ENCODE assay signal across 21 cellular contexts in the genomic region with DNA sequence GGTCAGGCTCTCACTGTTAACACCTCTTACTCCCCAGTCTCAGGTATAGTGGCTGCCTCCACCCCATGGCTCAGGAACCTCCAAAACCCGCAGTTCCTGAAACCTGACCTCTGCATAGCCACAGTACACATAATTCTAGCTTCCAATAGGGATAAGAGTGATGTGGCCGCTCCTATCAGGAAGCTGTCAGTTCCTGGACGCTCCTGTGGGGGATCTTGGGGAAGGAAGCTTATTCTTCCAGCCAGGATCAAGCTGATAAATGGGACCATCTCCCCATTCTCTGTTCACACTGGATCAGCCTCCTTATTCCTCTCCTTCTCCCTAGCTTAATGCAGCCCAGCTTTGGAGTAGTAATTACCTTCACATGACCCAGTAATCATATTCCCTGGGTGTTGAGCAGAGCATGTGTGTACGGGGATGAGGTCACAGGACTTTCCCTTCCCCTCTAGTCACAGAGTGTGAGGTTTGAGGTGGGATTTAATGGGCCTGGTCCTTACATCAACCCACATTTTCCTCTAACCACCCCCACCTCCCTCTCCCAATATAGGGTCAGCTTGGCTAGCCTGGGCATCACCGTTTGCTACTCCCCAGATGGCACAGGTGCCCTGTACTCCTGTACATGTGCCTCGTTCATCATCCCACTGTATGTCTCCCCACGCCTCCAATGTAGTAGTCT. TPM values are rescaled to one million over a fixed set of nuclear protein-coding genes. Genes with fewer than 3 reads are reported as not detected.
DNase-seq lines count a peak whose midpoint lies in the region; ATAC-seq, FAIRE-seq and TF ChIP-seq lines count a peak whose summit lies in the region.
"Had no signal": no experiment of that assay in that cellular context is flagged by ENCODE, and none has a peak within 500 bp of the region (broad histone marks: within the 10 kb centered on the region; RNA-seq: fewer than 3 reads in every experiment).

No MANE protein-coding gene starts in this region.

- in situ Hi-C loops in IMR-90 (cut with MboI; ENCODE audit: low sequenced_read_pairs): no loop called here

- H3K36me3 ChIP-seq in IMR-90 (ENCODE audit: control insufficient read depth, insufficient read depth, low read length): no peaks in the 10 kb centered on the region
- H3K36me3 ChIP-seq in kidney (ENCODE audit: control insufficient read depth in 1 of 2, insufficient read depth in 2 of 2, low read length in 2 of 2): no peaks in the 10 kb centered on the region
- H3K36me3 ChIP-seq in hepatocyte (replicated peaks; ENCODE audit: insufficient read depth, low read depth): no peaks in the 10 kb centered on the region
- H3K36me3 ChIP-seq: esophagus squamous epithelium, left ventricle myocardium inferior had no signal

- peak overlapping the region; percentile 5 for H2AFZ ChIP-seq in IMR-90 (replicated peaks; ENCODE audit: low read length, poor library complexity)
- no peak overlapping the region for H2AFZ ChIP-seq in hepatocyte

- DNase-seq in NCI-H526 (lab: John Stamatoyannopoulos, UW) (peak; percentile 91), NCI-H526 treated with DMSO at 0.1 percent for 48 hours (lab: John Stamatoyannopoulos, UW) (no peak), IMR-90 (no peak), WTC11 (ENCODE audit: low spot score) (no peak), kidney (no peak), urothelium cell line (ENCODE audit: low spot score) (no peak), hepatocyte (ENCODE audit: low spot score) (no peak)
- DNase-seq: activated CD4-positive, alpha-beta T cell treated with anti-CD3 and anti-CD28 coated beads, Interleukin-2, amount 50 U/mL, for 48 hours; activated naive CD4-positive, alpha-beta T cell treated with Interleukin-2 at 50 U/mL for 16 hours; activated T-cell treated with anti-CD3 and anti-CD28 coated beads, Interleukin-2, amount 50 U/mL, for 1 hour; anterior cingulate cortex; effector CD4-positive, alpha-beta T cell; esophagus squamous epithelium; left ventricle myocardium inferior; NCI-H1417 treated with DMSO at 0.1 percent for 48 hours; stimulated activated CD4-positive, alpha-beta T cell treated with anti-CD3 and anti-CD28 coated beads, Interleukin-4, amount 100 ng/mL, for 1 hour had no signal

- H2AK5ac ChIP-seq in IMR-90 (ENCODE audit: low read depth, low read length): no peak overlapping the region

- no peak overlapping the region for H3K56ac ChIP-seq in IMR-90 (ENCODE audit: extremely low read depth, insufficient read depth, low read length)

- BruUV-seq in IMR-90 (replicated peaks; lab: Mats Ljungman, UMichigan): no TSS peak

- no peak for TF ChIP-seq POLR2A in IMR-90 (IDR thresholded peaks at IDR 0.05; ENCODE audit: low read depth, low read length)

- peaks cover 5% of the 10 kb centered on the region for H3K27me3 Mint-ChIP-seq in WTC11 (ENCODE audit: low read depth)
- no peaks in the 10 kb centered on the region for H3K27me3 Mint-ChIP-seq in stimulated activated memory B cell treated with anti-CD40 and anti-IgM and Interleukin-4, amounts not matched to agents 10 μg/mL and 1 μg/mL and 100 μg/mL, for 72 hours

- FAIRE-seq in kidney (lab: Jason Lieb, UNC) (no peak), urothelium cell line (lab: Jason Lieb, UNC) (no peak)
- FAIRE-seq: A549 had no signal

- no peak for ATAC-seq in IMR-90 (ENCODE audit: low read depth)
- ATAC-seq in WTC11: peak; percentile 62
- no peak for ATAC-seq in stimulated activated memory B cell treated with anti-CD40 and anti-IgM and Interleukin-4, amounts not matched to agents 10 μg/mL and 1 μg/mL and 100 μg/mL, for 72 hours

- H3K9me3 Mint-ChIP-seq in WTC11: no peaks in the 10 kb centered on the region
- no peaks in the 10 kb centered on the region for H3K9me3 Mint-ChIP-seq in stimulated activated memory B cell treated with anti-CD40 and anti-IgM and Interleukin-4, amounts not matched to agents 10 μg/mL and 1 μg/mL and 100 μg/mL, for 72 hours
- H3K9me3 Mint-ChIP-seq: CD8-positive, alpha-beta T cell; neural crest cell had no signal

- no peaks in the 10 kb centered on the region for H3K36me3 Mint-ChIP-seq in WTC11
- H3K36me3 Mint-ChIP-seq in stimulated activated memory B cell treated with anti-CD40 and anti-IgM and Interleukin-4, amounts not matched to agents 10 μg/mL and 1 μg/mL and 100 μg/mL, for 72 hours: no peaks in the 10 kb centered on the region
- H3K36me3 Mint-ChIP-seq: CD8-positive, alpha-beta T cell had no signal

- H3K79me1 ChIP-seq in IMR-90 (ENCODE audit: low read depth in 1 of 2, low read length in 2 of 2): no peaks in the 10 kb centered on the region

- no peaks in the 10 kb centered on the region for H3K79me2 ChIP-seq in hepatocyte

- H3K27me3 ChIP-seq in IMR-90 (ENCODE audit: control insufficient read depth, insufficient read depth, low read length) (peaks cover 44% of the 10 kb centered on the region), hepatocyte (peaks cover 49% of the 10 kb centered on the region)

- H2BK5ac ChIP-seq in IMR-90 (ENCODE audit: low read depth, low read length, poor library complexity, severe bottlenecking): no peak overlapping the region

- H3K9me3 ChIP-seq in IMR-90 (ENCODE audit: control insufficient read depth, insufficient read depth, low read length) (no peaks in the 10 kb centered on the region), kidney (ENCODE audit: control insufficient read depth in 1 of 2, low read length in 2 of 2) (no peaks in the 10 kb centered on the region), hepatocyte (ENCODE audit: low read depth) (no peaks in the 10 kb centered on the region)
- H3K9me3 ChIP-seq: A549, esophagus squamous epithelium, left ventricle myocardium inferior had no signal

- H3K4me3 ChIP-seq in IMR-90 (ENCODE audit: insufficient read depth, low read depth, low read length): no peak overlapping the region
- no peak overlapping the region for H3K4me3 ChIP-seq in kidney (ENCODE audit: low read length in 2 of 2)
- no peak overlapping the region for H3K4me3 ChIP-seq in hepatocyte
- H3K4me3 ChIP-seq: A549, esophagus squamous epithelium, left ventricle myocardium inferior, smooth muscle cell had no signal

- H2BK20ac ChIP-seq in IMR-90 (ENCODE audit: low read depth, low read length): no peak overlapping the region

- TF ChIP-seq CTCF in IMR-90 (conservative IDR thresholded peaks at IDR 0.05; ENCODE audit: low read depth, low read length) (no peak), WTC11 (IDR thresholded peaks at IDR 0.05) (no peak), kidney (IDR thresholded peaks at IDR 0.05; ENCODE audit: borderline replicate concordance, extremely low read depth, insufficient read depth) (no peak), hepatocyte (IDR thresholded peaks at IDR 0.05; ENCODE audit: poor library complexity) (no peak)

- TF ChIP-seq RAD21 in IMR-90 (IDR thresholded peaks at IDR 0.05; ENCODE audit: low read length): no peak

- H2BK120ac ChIP-seq in IMR-90 (ENCODE audit: low read depth, low read length): no peak overlapping the region

- H3K4me1 Mint-ChIP-seq in WTC11: peaks cover 41% of the 10 kb centered on the region
- H3K4me1 Mint-ChIP-seq in stimulated activated memory B cell treated with anti-CD40 and anti-IgM and Interleukin-4, amounts not matched to agents 10 μg/mL and 1 μg/mL and 100 μg/mL, for 72 hours: peaks cover 45% of the 10 kb centered on the region

- H2BK15ac ChIP-seq in IMR-90 (ENCODE audit: low read depth, low read length): no peak overlapping the region

- H3K27ac ChIP-seq in IMR-90 (ENCODE audit: insufficient read depth, low read length) (no peak overlapping the region), kidney (ENCODE audit: low read depth in 2 of 2, low read length in 2 of 2) (no peak overlapping the region), hepatocyte (no peak overlapping the region)
- H3K27ac ChIP-seq: A549, left ventricle myocardium inferior had no signal

- H3K9me2 ChIP-seq in hepatocyte (replicated peaks; ENCODE audit: insufficient read depth): no peaks in the 10 kb centered on the region

- H3K18ac ChIP-seq in IMR-90 (ENCODE audit: low read depth, low read length): no peak overlapping the region

- H4K20me1 ChIP-seq in IMR-90 (ENCODE audit: insufficient read depth, low read length) (no peaks in the 10 kb centered on the region), hepatocyte (ENCODE audit: insufficient read depth, poor library complexity, severe bottlenecking) (no peaks in the 10 kb centered on the region)

- CTCF ChIA-PET in IMR-90 (lab: Yijun Ruan, JAX): no interaction called here
- CTCF ChIA-PET in WTC11 (lab: Charles Lee): interaction anchor here (0.8 to 4.6 kb wide), 24 partner anchors 9 to 468 kb away, joined by 3 to 67 read pairs (median 4); no protein-coding TSS in a partner anchor

- POLR2A ChIA-PET in IMR-90 (lab: Charles Lee; ENCODE audit: unreplicated experiment) (no interaction called here), WTC11 (lab: Charles Lee) (interaction anchor here (1.2 kb wide), 2 partner anchors 24 to 42 kb away, joined by 3 to 4 read pairs; no protein-coding TSS in a partner anchor)

- no CpG with 5 or more reads among the region's 7 CpGs for WGBS in IMR-90 (ENCODE audit: extremely low coverage in 2 of 2, insufficient read length in 1 of 2), 2 experiments
- 56% methylated on average over 7 of the region's 7 CpGs for WGBS in hepatocyte (ENCODE audit: low lambda C conversion rate, missing lambda C conversion rate)

- no peak overlapping the region for H4K91ac ChIP-seq in IMR-90 (ENCODE audit: insufficient read depth, low read depth, low read length)

- dilution Hi-C loops in IMR-90 (cut with HindIII; ENCODE audit: low sequenced_read_pairs, unreplicated experiment): no loop called here

- H3K4me2 ChIP-seq in IMR-90 (ENCODE audit: low read depth, low read length) (no peak overlapping the region), hepatocyte (no peak overlapping the region)
- H3K4me2 ChIP-seq: A549, smooth muscle cell had no signal

- intact Hi-C loops in IMR-90 (cut with micrococcal nuclease) (no loop called here), kidney (cut with DNase I) (no loop called here)

- no peak overlapping the region for H4K8ac ChIP-seq in IMR-90 (ENCODE audit: low read depth in 2 of 2, low read length in 2 of 2)

- H2AK9ac ChIP-seq in IMR-90 (replicated peaks; ENCODE audit: low read depth, low read length, poor library complexity): peak overlapping the region; percentile 39

- H3K4me3 Mint-ChIP-seq in WTC11: no peak overlapping the region
- H3K4me3 Mint-ChIP-seq in stimulated activated memory B cell treated with anti-CD40 and anti-IgM and Interleukin-4, amounts not matched to agents 10 μg/mL and 1 μg/mL and 100 μg/mL, for 72 hours: no peak overlapping the region
- H3K4me3 Mint-ChIP-seq: CD8-positive, alpha-beta T cell; neural crest cell had no signal

- no peak overlapping the region for H3K27ac Mint-ChIP-seq in WTC11
- peak overlapping the region; percentile 16 for H3K27ac Mint-ChIP-seq in stimulated activated memory B cell treated with anti-CD40 and anti-IgM and Interleukin-4, amounts not matched to agents 10 μg/mL and 1 μg/mL and 100 μg/mL, for 72 hours
- H3K27ac Mint-ChIP-seq: CD8-positive, alpha-beta T cell had no signal

- no peaks in the 10 kb centered on the region for H3K4me1 ChIP-seq in IMR-90 (ENCODE audit: control insufficient read depth, insufficient read depth, low read length)
- no peaks in the 10 kb centered on the region for H3K4me1 ChIP-seq in kidney (ENCODE audit: control insufficient read depth in 1 of 2, insufficient read depth in 1 of 2, low read depth in 1 of 2, low read length in 2 of 2)
- no peaks in the 10 kb centered on the region for H3K4me1 ChIP-seq in hepatocyte (ENCODE audit: insufficient read depth)
- H3K4me1 ChIP-seq: A549, left ventricle myocardium inferior had no signal

- H4K5ac ChIP-seq in IMR-90 (ENCODE audit: low read depth, low read length): no peak overlapping the region

- no peaks in the 10 kb centered on the region for H3K9me1 ChIP-seq in IMR-90 (ENCODE audit: insufficient read depth, low read length)

- H3K4ac ChIP-seq in IMR-90 (ENCODE audit: low read depth, low read length): no peak overlapping the region

- H3K9ac ChIP-seq in IMR-90 (ENCODE audit: low read depth, low read length) (no peak overlapping the region), kidney (ENCODE audit: low read length in 2 of 2) (no peak overlapping the region)

- H3K23ac ChIP-seq in IMR-90 (ENCODE audit: low read depth, low read length): no peak overlapping the region

- no peak overlapping the region for H3K14ac ChIP-seq in IMR-90 (replicated peaks; ENCODE audit: low read depth, low read length)

RNA-seq across cellular contexts. Expression of a gene that starts 7.0 kb away (rescaled TPM):
- total RNA-seq in IMR-90 (2012; rRNA removed) (not detected in 2 replicates), WTC11 (2021) (18.9 to 22.4 TPM (median 20.9 TPM) in 3 replicates), kidney (not detected), hepatocyte (1.0 TPM in 1 of 2 replicates, not detected in the other)
- polyA plus RNA-seq in IMR-90 (2012; rRNA removed) (not detected in 2 replicates), kidney (ENCODE audit: insufficient read depth, low read depth, low replicate concordance) (not detected), hepatocyte (0.73 and 0.83 TPM in 2 replicates)
- 0.03 TPM in 1 of 2 replicates, not detected in the other for polyA plus RNA-seq in IMR-90 (2012; cell fraction: cytosol; rRNA removed)
- polyA plus RNA-seq in IMR-90 (2012; cell fraction: nucleus; rRNA removed; ENCODE audit: low replicate concordance): 0.03 TPM in 1 of 2 replicates, not detected in the other
- total RNA-seq: smooth muscle cell had no signal
- polyA plus RNA-seq: A549 had no signal

RNA-seq across cellular contexts. Expression of a gene that starts 41.0 kb away (rescaled TPM):
- 27.8 and 58.3 TPM in 2 replicates for total RNA-seq in IMR-90 (2012; rRNA removed)
- polyA plus RNA-seq in IMR-90 (2012; rRNA removed): 19.3 and 22.0 TPM in 2 replicates
- 7.2 and 12.9 TPM in 2 replicates for polyA plus RNA-seq in IMR-90 (2012; cell fraction: cytosol; rRNA removed)
- polyA plus RNA-seq in IMR-90 (2012; cell fraction: nucleus; rRNA removed; ENCODE audit: low replicate concordance): 2.1 and 14.6 TPM in 2 replicates
- total RNA-seq in WTC11 (2021): 41.3 to 42.6 TPM (median 42.2 TPM) in 3 replicates
- 26.2 TPM for total RNA-seq in kidney
- polyA plus RNA-seq in kidney (ENCODE audit: insufficient read depth, low read depth, low replicate concordance): 24.2 TPM
- 29.9 and 39.2 TPM in 2 replicates for total RNA-seq in hepatocyte
- 31.1 and 36.2 TPM in 2 replicates for polyA plus RNA-seq in hepatocyte

RNA-seq across cellular contexts. Expression of a gene that starts 48.2 kb away (rescaled TPM):
- total RNA-seq in IMR-90 (2012; rRNA removed) (7.2 and 11.5 TPM in 2 replicates), WTC11 (2021) (28.1 to 34.4 TPM (median 28.1 TPM) in 3 replicates), kidney (19.6 TPM), hepatocyte (8.4 and 27.2 TPM in 2 replicates)
- polyA plus RNA-seq in IMR-90 (2012; rRNA removed) (26.0 and 27.1 TPM in 2 replicates), kidney (ENCODE audit: insufficient read depth, low read depth, low replicate concordance) (8.2 TPM), hepatocyte (27.2 and 28.6 TPM in 2 replicates)
- 25.2 and 47.0 TPM in 2 replicates for polyA plus RNA-seq in IMR-90 (2012; cell fraction: cytosol; rRNA removed)
- 24.2 and 52.9 TPM in 2 replicates for polyA plus RNA-seq in IMR-90 (2012; cell fraction: nucleus; rRNA removed; ENCODE audit: low replicate concordance)

Comparison
In these comparisons a context has a peak if more than half of its experiments do, and no peak if none do; other contexts are left out.
1. DNase-seq: peak in NCI-H526 (2 of 2); none in NCI-H526 treated with DMSO at 0.1 percent for 48 hours (single experiment), IMR-90 (single experiment), WTC11 (single experiment), kidney (single experiment), urothelium cell line (single experiment) and hepatocyte (single experiment).